8 cellular contexts compared by ENCODE assay signal in genomic region chr3:132180337-132180791, GRCh38.
A peak's percentile ranks its signal among the peaks of the same experiment; 100 is the strongest.
DNase-seq lines count a peak whose midpoint lies in the region; ATAC-seq, FAIRE-seq and TF ChIP-seq lines count a peak whose summit lies in the region.

No MANE protein-coding gene starts in this region.

- peaks cover 11% of the 10 kb centered on the region; the same call in 2 of the 3 replicates for H3K4me1 ChIP-seq in A549
- H3K4me1 ChIP-seq in body of pancreas, result no peaks in the 10 kb centered on the region

- H3K4me3 ChIP-seq in A549 (no peak overlapping the region), body of pancreas (no peak overlapping the region)

- no peaks in the 10 kb centered on the region for H3K9me3 ChIP-seq in A549
- no peaks in the 10 kb centered on the region for H3K9me3 ChIP-seq in body of pancreas

- no peak for TF ChIP-seq EP300 in A549 (IDR thresholded peaks at IDR 0.05)

- H3K27ac ChIP-seq in A549 (peak overlapping the region; percentile 50 to 55; a peak in 5 of 6 replicates), body of pancreas (no peak overlapping the region)

- 0% methylated on average over 3 of the region's 3 CpGs for WGBS in A549 (ENCODE audit: missing lambda C conversion rate)
- WGBS in body of pancreas, 2 donors, result 7 to 10% methylated on average over 3 of the region's 3 CpGs

- no peaks in the 10 kb centered on the region for H3K36me3 ChIP-seq in body of pancreas (replicated peaks in 1 of 2; ENCODE audit: insufficient read depth in 1 of 2, low read depth in 2 of 2)

- peak overlapping the region; percentile 43 for H3K4me2 ChIP-seq in A549

- CTCF ChIA-PET in A549 (lab: Yijun Ruan, JAX), result interaction anchor here (0.7 to 17.8 kb wide), 14 partner anchors 15 to 531 kb away, joined by 3 to 240 read pairs (median 4); partner anchors contain the start of gene CPNE4
- CTCF ChIA-PET in GM10248 (lab: Yijun Ruan, JAX), result interaction anchor here (1.2 to 2.0 kb wide), 4 partner anchors 9 to 631 kb away, joined by 3 to 12 read pairs (median 4); no protein-coding TSS in a partner anchor

- FAIRE-seq in A549 (lab: Jason Lieb, UNC), result no peak

- TF ChIP-seq POLR2A in A549 (IDR thresholded peaks at IDR 0.05; ENCODE audit: low read length), result no peak
- no peak for TF ChIP-seq POLR2A in body of pancreas (IDR thresholded peaks at IDR 0.05)

- H3K27me3 ChIP-seq in body of pancreas, result no peaks in the 10 kb centered on the region

- ATAC-seq in A549 (peak; percentile 87 to 92; a peak in 5 of 6 replicates), HG03432 (IDR thresholded peaks at IDR 0.05; ENCODE audit: unreplicated experiment) (peak; percentile 69), body of pancreas (peak; percentile 35), GM21529 (IDR thresholded peaks at IDR 0.05; ENCODE audit: unreplicated experiment) (no peak)

- TF ChIP-seq RAD21 in A549 (conservative IDR thresholded peaks at IDR 0.05 in 1 of 2, IDR thresholded peaks at IDR 0.05 in 1 of 2), result peak; percentile 88 to 94

- DNase-seq in A549 (ENCODE audit: low read depth in 1 of 2, low spot score in 1 of 2), result peak; percentile 29 to 65
- peak; percentile 15 for DNase-seq in GM10248 (ENCODE audit: extremely low spot score)
- peak; percentile 37 for DNase-seq in NCI-H526 treated with DMSO at 0.1 percent for 48 hours (lab: John Stamatoyannopoulos, UW)
- DNase-seq in body of pancreas, result no peak
- peak; percentile 76 for DNase-seq in left kidney (ENCODE audit: low read depth, low spot score)
- DNase-seq in stimulated activated CD4-positive, alpha-beta T cell treated with anti-CD3 and anti-CD28 coated beads, Interleukin-2, amount 100 ng/mL, for 48 hours, result no peak

- intact Hi-C loops in body of pancreas (cut with DNase I), result no loop called here

- TF ChIP-seq CTCF in A549 (IDR thresholded peaks at IDR 0.05), result peak; percentile 81
- TF ChIP-seq CTCF in GM10248 (IDR thresholded peaks at IDR 0.05; ENCODE audit: control extremely low read depth, extremely low read depth, low read depth, missing control alignments), result peak; percentile 37
- peak; percentile 14 to 46 (median 38) for TF ChIP-seq CTCF in body of pancreas (IDR thresholded peaks at IDR 0.05)

- POLR2A ChIA-PET in A549 (lab: Yijun Ruan, JAX), result no interaction called here
- POLR2A ChIA-PET in GM10248 (lab: Yijun Ruan, JAX), result no interaction called here

TF ChIP-seq in A549, 52 proteins besides CTCF, POLR2A, EP300 and RAD21:
- TF ChIP-seq CBX2 (IDR thresholded peaks at IDR 0.05; ENCODE audit: borderline replicate concordance, low read depth) (no peak), SMC3 (IDR thresholded peaks at IDR 0.05) (peak; percentile 95), CEBPB (IDR thresholded peaks at IDR 0.05) (0 out of 4 replicates have a peak, but pooled peaks of 1 of the 2 experiments have one; percentile 13), KDM1A (IDR thresholded peaks at IDR 0.05; ENCODE audit: low read depth) (no peak), JUN (IDR thresholded peaks at IDR 0.05) (no peak)
- TF ChIP-seq, protein P1, sequence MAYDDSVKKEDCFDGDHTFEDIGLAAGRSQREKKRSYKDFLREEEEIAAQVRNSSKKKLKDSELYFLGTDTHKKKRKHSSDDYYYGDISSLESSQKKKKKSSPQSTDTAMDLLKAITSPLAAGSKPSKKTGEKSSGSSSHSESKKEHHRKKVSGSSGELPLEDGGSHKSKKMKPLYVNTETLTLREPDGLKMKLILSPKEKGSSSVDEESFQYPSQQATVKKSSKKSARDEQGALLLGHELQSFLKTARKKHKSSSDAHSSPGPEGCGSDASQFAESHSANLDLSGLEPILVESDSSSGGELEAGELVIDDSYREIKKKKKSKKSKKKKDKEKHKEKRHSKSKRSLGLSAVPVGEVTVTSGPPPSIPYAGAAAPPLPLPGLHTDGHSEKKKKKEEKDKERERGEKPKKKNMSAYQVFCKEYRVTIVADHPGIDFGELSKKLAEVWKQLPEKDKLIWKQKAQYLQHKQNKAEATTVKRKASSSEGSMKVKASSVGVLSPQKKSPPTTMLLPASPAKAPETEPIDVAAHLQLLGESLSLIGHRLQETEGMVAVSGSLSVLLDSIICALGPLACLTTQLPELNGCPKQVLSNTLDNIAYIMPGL (CRISPR knock-in tag; IDR thresholded peaks at IDR 0.05; ENCODE audit: borderline replicate concordance), result no peak
- TF ChIP-seq, protein P2, sequence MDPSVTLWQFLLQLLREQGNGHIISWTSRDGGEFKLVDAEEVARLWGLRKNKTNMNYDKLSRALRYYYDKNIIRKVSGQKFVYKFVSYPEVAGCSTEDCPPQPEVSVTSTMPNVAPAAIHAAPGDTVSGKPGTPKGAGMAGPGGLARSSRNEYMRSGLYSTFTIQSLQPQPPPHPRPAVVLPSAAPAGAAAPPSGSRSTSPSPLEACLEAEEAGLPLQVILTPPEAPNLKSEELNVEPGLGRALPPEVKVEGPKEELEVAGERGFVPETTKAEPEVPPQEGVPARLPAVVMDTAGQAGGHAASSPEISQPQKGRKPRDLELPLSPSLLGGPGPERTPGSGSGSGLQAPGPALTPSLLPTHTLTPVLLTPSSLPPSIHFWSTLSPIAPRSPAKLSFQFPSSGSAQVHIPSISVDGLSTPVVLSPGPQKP (IDR thresholded peaks at IDR 0.05; ENCODE audit: low read depth, low read length), result no peak

Comparison
In these comparisons a context has a peak if more than half of its experiments do, and no peak if none do; other contexts are left out.
1. DNase-seq: peak in A549 (2 of 2), GM10248 (single experiment), NCI-H526 treated with DMSO at 0.1 percent for 48 hours (single experiment) and left kidney (single experiment); none in body of pancreas (0 of 4) and stimulated activated CD4-positive, alpha-beta T cell treated with anti-CD3 and anti-CD28 coated beads, Interleukin-2, amount 100 ng/mL, for 48 hours (0 of 2).
2. H3K27ac ChIP-seq: peak in A549 (2 of 2); none in body of pancreas (0 of 4).
3. Peak in every context shown above with its lines, with median percentiles within 50 percentile points of each other: CTCF ChIP-seq.